In genomic region chr4:180156684-180157083, GRCh38 we compare ENCODE assay signal across 21 cellular contexts.
DNase-seq lines count a peak whose midpoint lies in the region; ATAC-seq lines count a peak whose summit lies in the region.
"Had no signal": no experiment of that assay in that cellular context is flagged by ENCODE, and none has a peak within 500 bp of the region (broad histone marks: within the 10 kb centered on the region; RNA-seq: fewer than 3 reads in every experiment).

No MANE protein-coding gene starts in this region.

- no peak overlapping the region for H3K4me3 Mint-ChIP-seq in naive B cell
- H3K4me3 Mint-ChIP-seq: activated CD8-positive, alpha-beta T cell treated with anti-CD3 and anti-CD28 coated beads for 36 hours had no signal

- DNase-seq in naive B cell, result peak; percentile 27
- DNase-seq in superior temporal gyrus (ENCODE audit: extremely low spot score), result no peak
- DNase-seq in dermis blood vessel endothelial cell, result no peak
- no peak for DNase-seq in SKM-1 treated with dmso at 0.1 percent for 144 hours (lab: John Stamatoyannopoulos, UW; ENCODE audit: unreplicated experiment)
- DNase-seq: activated CD4-positive, CD25-positive, alpha-beta regulatory T cell; activated CD8-positive, alpha-beta T cell treated with anti-CD3 and anti-CD28 coated beads for 36 hours; activated T-cell treated with anti-CD3 and anti-CD28 coated beads, Interleukin-2, amount 50 U/mL, for 48 hours; IMR-90; left ventricle myocardium inferior; NCI-H187; NCI-H774; psoas muscle; small intestine; stimulated activated CD4-positive, alpha-beta T cell treated with anti-CD3 and anti-CD28 coated beads, Interleukin-2, amount 100 ng/mL, for 48 hours; stomach; upper lobe of left lung had no signal

- H3K27ac Mint-ChIP-seq in naive B cell, result no peak overlapping the region
- H3K27ac Mint-ChIP-seq: activated CD8-positive, alpha-beta T cell treated with anti-CD3 and anti-CD28 coated beads for 36 hours; activated naive CD4-positive, alpha-beta T cell treated with anti-CD3 and anti-CD28 coated beads, Interleukin-2, amount 50 U/mL, for 72 hours had no signal

- peaks cover 0 to 2% (median 0%) of the 10 kb centered on the region in 7 donors for H3K9me3 Mint-ChIP-seq in naive B cell
- H3K9me3 Mint-ChIP-seq: activated CD8-positive, alpha-beta T cell treated with anti-CD3 and anti-CD28 coated beads for 36 hours had no signal

- H3K36me3 Mint-ChIP-seq in naive B cell, result no peaks in the 10 kb centered on the region
- H3K36me3 Mint-ChIP-seq: activated naive CD4-positive, alpha-beta T cell treated with anti-CD3 and anti-CD28 coated beads, Interleukin-2, amount 50 U/mL, for 72 hours had no signal

- peaks cover 6 to 19% (median 14%) of the 10 kb centered on the region in 3 donors for H3K4me1 Mint-ChIP-seq in naive B cell

- ATAC-seq in GM18870 (IDR thresholded peaks at IDR 0.05; ENCODE audit: unreplicated experiment) (peak; percentile 66), HG02852 (IDR thresholded peaks at IDR 0.05; ENCODE audit: unreplicated experiment) (peak; percentile 45), HG03565 (IDR thresholded peaks at IDR 0.05; ENCODE audit: unreplicated experiment) (peak; percentile 48), naive B cell (ENCODE audit: low read depth in 2 of 2) (peak; percentile 83 to 89)
- ATAC-seq: activated CD8-positive, alpha-beta T cell treated with anti-CD3 and anti-CD28 coated beads for 36 hours; activated naive CD4-positive, alpha-beta T cell treated with anti-CD3 and anti-CD28 coated beads, Interleukin-2, amount 50 U/mL, for 72 hours; Panc1; psoas muscle had no signal

- no peaks in the 10 kb centered on the region for H3K27me3 Mint-ChIP-seq in naive B cell
- H3K27me3 Mint-ChIP-seq: activated CD8-positive, alpha-beta T cell treated with anti-CD3 and anti-CD28 coated beads for 36 hours had no signal
